23 cellular contexts compared by ENCODE assay signal in genomic region chr4:184695178-184695896, GRCh38. TPM values are rescaled to one million over a fixed set of nuclear protein-coding genes. Genes with fewer than 3 reads are reported as not detected.
A peak's percentile ranks its signal among the peaks of the same experiment; 100 is the strongest.
DNase-seq lines count a peak whose midpoint lies in the region; ATAC-seq, FAIRE-seq and TF ChIP-seq lines count a peak whose summit lies in the region.
"Had no signal": no experiment of that assay in that cellular context is flagged by ENCODE, and none has a peak within 500 bp of the region (broad histone marks: within the 10 kb centered on the region; RNA-seq: fewer than 3 reads in every experiment).

No MANE protein-coding gene starts in this region.

- H3K9me3 ChIP-seq in cardiac muscle cell (ENCODE audit: low read depth) = no peaks in the 10 kb centered on the region
- H3K9me3 ChIP-seq: BLaER1, lower lobe of right lung, right lobe of liver, SJSA1, transverse colon had no signal

- TF ChIP-seq CTCF in cardiac muscle cell (IDR thresholded peaks at IDR 0.05; ENCODE audit: low read depth, low read length) = no peak

- H3K27ac Mint-ChIP-seq in T-helper 1 cell treated with Interleukin-12 subunit alpha and Interleukin-12 subunit beta and Interleukin-4 antibody, amounts not matched to agents 30 μg/mL and 1 μg/mL, for 36 hours = peak overlapping the region; percentile 55
- H3K27ac Mint-ChIP-seq: GM23338 had no signal

- peaks cover 4% of the 10 kb centered on the region for H3K4me1 Mint-ChIP-seq in T-helper 1 cell treated with Interleukin-12 subunit alpha and Interleukin-12 subunit beta and Interleukin-4 antibody, amounts not matched to agents 30 μg/mL and 1 μg/mL, for 36 hours (ENCODE audit: low read depth)
- H3K4me1 Mint-ChIP-seq: immature natural killer cell had no signal

- peaks cover 5% of the 10 kb centered on the region for H3K36me3 ChIP-seq in cardiac muscle cell

- H3K27me3 Mint-ChIP-seq in T-helper 1 cell treated with Interleukin-12 subunit alpha and Interleukin-12 subunit beta and Interleukin-4 antibody, amounts not matched to agents 30 μg/mL and 1 μg/mL, for 36 hours (ENCODE audit: low read depth) = no peaks in the 10 kb centered on the region

- H3K4me3 Mint-ChIP-seq in T-helper 1 cell treated with Interleukin-12 subunit alpha and Interleukin-12 subunit beta and Interleukin-4 antibody, amounts not matched to agents 30 μg/mL and 1 μg/mL, for 36 hours = no peak overlapping the region
- H3K4me3 Mint-ChIP-seq: GM23338, immature natural killer cell had no signal

- FAIRE-seq in GM19239 (lab: Jason Lieb, UNC) = no peak
- FAIRE-seq: D721Med had no signal

- H3K4me1 ChIP-seq in cardiac muscle cell (ENCODE audit: low read depth) = peaks cover 12% of the 10 kb centered on the region
- H3K4me1 ChIP-seq: BLaER1, lower lobe of right lung, right lobe of liver, SJSA1, transverse colon had no signal

- DNase-seq in T-helper 1 cell (no peak), amniotic epithelial cell (ENCODE audit: low read depth) (peak; percentile 40), cardiac muscle cell (ENCODE audit: low read depth in 1 of 2, low spot score in 1 of 2) (peak; percentile 15 to 17), putamen (ENCODE audit: low spot score) (peak; percentile 44), GM19239 (ENCODE audit: insufficient read length, low spot score) (no peak), DMS 273 treated with DMSO at 0.1 percent for 48 hours (lab: John Stamatoyannopoulos, UW) (no peak)
- DNase-seq: 8988T; activated CD4-positive, CD25-positive, alpha-beta regulatory T cell; activated effector memory CD4-positive, alpha-beta T cell treated with anti-CD3 and anti-CD28 coated beads, Interleukin-2, amount 50 U/mL, for 16 hours; immature natural killer cell; lower lobe of right lung; NCI-H1417 treated with DMSO at 0.1 percent for 48 hours; NCI-H2171 treated with DMSO at 0.1 percent for 48 hours; NCI-H748 treated with DMSO at 0.1 percent for 48 hours; right lobe of liver; stimulated activated naive CD4-positive, alpha-beta T cell; transverse colon had no signal

- no peak overlapping the region for H3K4me3 ChIP-seq in cardiac muscle cell
- H3K4me3 ChIP-seq: BLaER1, GM23338, lower lobe of right lung, right lobe of liver, SJSA1, transverse colon had no signal

- H3K27ac ChIP-seq in cardiac muscle cell = peak overlapping the region; percentile 57
- H3K27ac ChIP-seq: BLaER1, lower lobe of right lung, right lobe of liver, SJSA1, transverse colon had no signal

- H3K36me3 Mint-ChIP-seq in T-helper 1 cell treated with Interleukin-12 subunit alpha and Interleukin-12 subunit beta and Interleukin-4 antibody, amounts not matched to agents 30 μg/mL and 1 μg/mL, for 36 hours (ENCODE audit: low read depth) = peaks cover 39% of the 10 kb centered on the region

- no peaks in the 10 kb centered on the region for H3K9me3 Mint-ChIP-seq in T-helper 1 cell treated with Interleukin-12 subunit alpha and Interleukin-12 subunit beta and Interleukin-4 antibody, amounts not matched to agents 30 μg/mL and 1 μg/mL, for 36 hours
- H3K9me3 Mint-ChIP-seq: GM23338, immature natural killer cell had no signal

- ATAC-seq in HG03280 (IDR thresholded peaks at IDR 0.05; ENCODE audit: unreplicated experiment) = no peak
- ATAC-seq: GM23338, lower lobe of right lung, right lobe of liver had no signal

- no peaks in the 10 kb centered on the region for H3K27me3 ChIP-seq in cardiac muscle cell
- H3K27me3 ChIP-seq: BLaER1, right lobe of liver, SJSA1, transverse colon had no signal

RNA-seq across cellular contexts. Expression of gene CENPU, which starts 38.6 kb away (rescaled TPM):
- total RNA-seq in cardiac muscle cell = 8.7 TPM in 2 replicates
- 9.9 and 16.5 TPM in 2 replicates for polyA plus RNA-seq in cardiac muscle cell

RNA-seq across cellular contexts. Expression of gene PRIMPOL, which starts 45.8 kb away (rescaled TPM):
- 16.5 and 30.1 TPM in 2 replicates for total RNA-seq in cardiac muscle cell
- polyA plus RNA-seq in cardiac muscle cell = 18.5 and 24.7 TPM in 2 replicates

RNA-seq across cellular contexts. Expression of gene CASP3, which starts 46.1 kb away (rescaled TPM):
- 28.7 and 30.7 TPM in 2 replicates for total RNA-seq in cardiac muscle cell
- 50.1 and 60.6 TPM in 2 replicates for polyA plus RNA-seq in cardiac muscle cell

Comparison
In these comparisons a context has a peak if more than half of its experiments do, and no peak if none do; other contexts are left out.
1. DNase-seq: peak in amniotic epithelial cell (single experiment), cardiac muscle cell (2 of 2) and putamen (single experiment); none in T-helper 1 cell (0 of 5), GM19239 (single experiment) and DMS 273 treated with DMSO at 0.1 percent for 48 hours (single experiment).